12 cellular contexts compared by ENCODE assay signal in the genomic region with DNA sequence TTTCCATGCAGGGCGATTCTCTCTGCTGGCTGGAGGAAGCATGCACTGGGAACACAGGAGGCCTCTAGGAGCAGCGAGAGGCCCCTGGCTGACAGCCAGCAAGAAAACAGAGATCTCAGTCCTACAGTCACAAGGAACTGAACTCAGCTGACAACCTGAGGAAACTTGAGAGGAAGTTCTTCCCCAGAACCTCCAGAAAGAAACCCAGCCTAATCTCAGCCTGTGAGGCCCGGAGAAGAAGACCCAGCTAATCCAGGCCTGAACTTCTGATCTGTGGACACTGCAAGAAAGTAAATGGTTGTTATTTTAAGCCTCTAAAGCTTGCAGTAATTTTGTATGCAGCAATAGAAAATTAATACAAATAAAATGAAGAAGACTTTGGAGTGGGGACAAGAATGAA. TPM values are rescaled to one million over a fixed set of nuclear protein-coding genes. Genes with fewer than 3 reads are reported as not detected.
"Had no signal": no experiment of that assay in that cellular context is flagged by ENCODE, and none has a peak within 500 bp of the region (broad histone marks: within the 10 kb centered on the region; RNA-seq: fewer than 3 reads in every experiment).

No MANE protein-coding gene starts in this region.

RNA-seq across cellular contexts. Expression of a gene that starts 37.5 kb away (rescaled TPM):
- total RNA-seq: activated B cell treated with CpG ODN at 0.5 μM for 24 hours; activated CD4-positive, alpha-beta T cell treated with anti-CD3 and anti-CD28 coated beads for 36 hours; aorta; dermis blood vessel endothelial cell; esophagus mucosa; frontal cortex; left ventricle myocardium inferior; lung microvascular endothelial cell; natural killer cell treated with Interleukin-12 subunit alpha and Interleukin-12 subunit beta and Interleukin-15 and Interleukin-18, amount 100 ng/mL, for 72 hours; T-helper 2 cell treated with Interferon-gamma antibody and Interleukin-4, amounts not matched to agents 100 ng/mL and 5 ng/mL, for 36 hours; vagina had no signal
- polyA plus RNA-seq: adipose tissue, aorta had no signal

RNA-seq across cellular contexts. Expression of a gene that starts 47.6 kb away (rescaled TPM):
- total RNA-seq: activated B cell treated with CpG ODN at 0.5 μM for 24 hours; aorta; dermis blood vessel endothelial cell; esophagus mucosa; frontal cortex; left ventricle myocardium inferior; lung microvascular endothelial cell; T-helper 2 cell treated with Interferon-gamma antibody and Interleukin-4, amounts not matched to agents 100 ng/mL and 5 ng/mL, for 36 hours; vagina had no signal
